In the genomic region with DNA sequence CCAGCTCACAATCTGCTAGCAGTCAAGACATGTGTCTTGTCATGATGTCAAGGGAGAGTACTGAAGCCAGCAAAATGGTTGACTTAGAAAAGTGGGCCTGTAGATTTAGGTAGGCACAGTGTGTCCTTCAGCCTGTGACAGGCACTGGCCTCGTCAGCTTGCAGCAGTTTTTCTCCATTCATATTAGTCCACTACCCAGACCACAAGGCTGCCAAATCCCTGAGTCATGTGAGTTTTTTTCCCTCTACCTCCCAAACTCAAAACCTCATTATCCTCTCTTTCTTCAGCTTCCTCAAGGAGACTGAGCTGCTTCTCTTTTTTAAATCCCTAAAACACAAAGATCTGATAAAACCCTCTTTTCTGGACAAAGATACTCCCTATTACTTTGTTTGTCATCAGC, we compare ENCODE assay signal across 16 cellular contexts.
A peak's percentile ranks its signal among the peaks of the same experiment; 100 is the strongest.
DNase-seq lines count a peak whose midpoint lies in the region; ATAC-seq and TF ChIP-seq lines count a peak whose summit lies in the region.
"Had no signal": no experiment of that assay in that cellular context is flagged by ENCODE, and none has a peak within 500 bp of the region (broad histone marks: within the 10 kb centered on the region; RNA-seq: fewer than 3 reads in every experiment).

No MANE protein-coding gene starts in this region.

- peak overlapping the region; percentile 60 for H2AFZ ChIP-seq in SK-N-SH (ENCODE audit: low read depth)
- no peak overlapping the region for H2AFZ ChIP-seq in smooth muscle cell (ENCODE audit: low read depth)

- no peak overlapping the region for H3K4me3 ChIP-seq in SK-N-SH (ENCODE audit: low read depth in 2 of 2, low read length in 1 of 2)
- no peak overlapping the region for H3K4me3 ChIP-seq in fibroblast of pulmonary artery (replicated peaks; ENCODE audit: low read depth, low read length)
- no peak overlapping the region for H3K4me3 ChIP-seq in smooth muscle cell

- H3K9me3 ChIP-seq in SK-N-SH, result no peaks in the 10 kb centered on the region
- H3K9me3 ChIP-seq in smooth muscle cell (replicated peaks; ENCODE audit: low read depth), result no peaks in the 10 kb centered on the region

- H3K79me2 ChIP-seq in SK-N-SH (ENCODE audit: insufficient read depth) (no peaks in the 10 kb centered on the region), smooth muscle cell (ENCODE audit: low read depth) (no peaks in the 10 kb centered on the region)

- H3K27ac ChIP-seq in SK-N-SH (ENCODE audit: low read depth in 2 of 2, low read length in 1 of 2) (no peak overlapping the region), smooth muscle cell (ENCODE audit: low read depth) (peak overlapping the region; percentile 80)

- CTCF ChIA-PET in SK-N-SH (lab: Yijun Ruan, JAX), result interaction anchor here (0.7 to 0.9 kb wide), 2 partner anchors 10 to 26 kb away, joined by 3 to 5 read pairs; no protein-coding TSS in a partner anchor

- H3K4me2 ChIP-seq in SK-N-SH (no peak overlapping the region), smooth muscle cell (peak overlapping the region; percentile 51)

- POLR2A ChIA-PET in SK-N-SH (lab: Yijun Ruan, JAX), result no interaction called here

- ATAC-seq in HG02571 (IDR thresholded peaks at IDR 0.05; ENCODE audit: unreplicated experiment), result no peak
- ATAC-seq: activated CD8-positive, alpha-beta memory T cell treated with anti-CD3 and anti-CD28 coated beads, Interleukin-2, amount 10 ng/mL, durations not matched to agents 7 days and 5 days had no signal

- no peak for TF ChIP-seq EP300 in SK-N-SH (IDR thresholded peaks at IDR 0.05; ENCODE audit: borderline replicate concordance in 1 of 2, low read depth in 1 of 2, low read length in 1 of 2)

- no peaks in the 10 kb centered on the region for H3K36me3 ChIP-seq in SK-N-SH (replicated peaks in 1 of 2; ENCODE audit: control insufficient read depth in 1 of 2, insufficient read depth in 2 of 2, low read length in 1 of 2)
- no peaks in the 10 kb centered on the region for H3K36me3 ChIP-seq in smooth muscle cell (ENCODE audit: low read depth)

- WGBS in SK-N-SH (ENCODE audit: low lambda C conversion rate), result 0% methylated on average over 1 of the region's 1 CpG
- WGBS in smooth muscle cell (ENCODE audit: low lambda C conversion rate), result 13% methylated on average over 1 of the region's 1 CpG

- peak; percentile 57 for DNase-seq in GM04504 (ENCODE audit: low read depth)
- DNase-seq in SK-N-SH, result no peak
- peak; percentile 38 for DNase-seq in fibroblast of pulmonary artery (ENCODE audit: low read depth)
- no peak for DNase-seq in smooth muscle cell (lab: John Stamatoyannopoulos, UW; ENCODE audit: unreplicated experiment)
- DNase-seq in hypothalamus (lab: John Stamatoyannopoulos, UW), result no peak
- DNase-seq in stimulated activated CD4-positive, alpha-beta T cell treated with anti-CD3 and anti-CD28 coated beads, Interleukin-12 subunit alpha, Interleukin-12 subunit beta, amount 100 ng/mL, for 4 hours, result no peak
- DNase-seq: activated CD8-positive, alpha-beta memory T cell treated with anti-CD3 and anti-CD28 coated beads, Interleukin-2, amount 10 ng/mL, durations not matched to agents 7 days and 5 days; activated naive CD4-positive, alpha-beta T cell; CD4-positive, alpha-beta T cell; central memory CD4-positive, alpha-beta T cell; KG1; kidney glomerular epithelial cell; NCI-H1436 treated with DMSO at 0.1 percent for 48 hours; NCI-H446 treated with DMSO at 0.1 percent for 48 hours; posterior cingulate gyrus had no signal

- H4K20me1 ChIP-seq in SK-N-SH (ENCODE audit: insufficient read depth), result no peaks in the 10 kb centered on the region
- H4K20me1 ChIP-seq in smooth muscle cell (ENCODE audit: low read depth), result no peaks in the 10 kb centered on the region

- H3K9ac ChIP-seq in SK-N-SH, result no peak overlapping the region
- peak overlapping the region; percentile 44 for H3K9ac ChIP-seq in smooth muscle cell (ENCODE audit: low read depth)

- H3K27me3 ChIP-seq in SK-N-SH (ENCODE audit: insufficient read depth) (no peaks in the 10 kb centered on the region; the same call in 1 of the 2 replicates), smooth muscle cell (ENCODE audit: low read depth) (peaks cover 7% of the 10 kb centered on the region)

- no peak for TF ChIP-seq RAD21 in SK-N-SH (IDR thresholded peaks at IDR 0.05; ENCODE audit: low read length)

- no peaks in the 10 kb centered on the region for H3F3A ChIP-seq in SK-N-SH (replicated peaks; ENCODE audit: insufficient read depth)
- no peaks in the 10 kb centered on the region for H3F3A ChIP-seq in smooth muscle cell (ENCODE audit: low read depth)

- H3K4me1 ChIP-seq in SK-N-SH (ENCODE audit: control insufficient read depth in 1 of 2, insufficient read depth in 2 of 2, low read depth in 1 of 2, low read length in 1 of 2), result no peaks in the 10 kb centered on the region
- H3K4me1 ChIP-seq in smooth muscle cell (ENCODE audit: low read depth), result peaks cover 13% of the 10 kb centered on the region

- TF ChIP-seq CTCF in SK-N-SH (IDR thresholded peaks at IDR 0.05) (no peak), fibroblast of pulmonary artery (IDR thresholded peaks at IDR 0.05; ENCODE audit: low read length, missing control alignments) (no peak), smooth muscle cell (IDR thresholded peaks at IDR 0.05; ENCODE audit: borderline replicate concordance, insufficient read depth, poor library complexity, severe bottlenecking) (no peak)

- H3K9me2 ChIP-seq in SK-N-SH, result no peaks in the 10 kb centered on the region

TF ChIP-seq in SK-N-SH, 30 proteins besides CTCF, POLR2A, EP300 and RAD21:
- TF ChIP-seq FOSL2 (IDR thresholded peaks at IDR 0.05; ENCODE audit: borderline replicate concordance, low read depth) (peak; percentile 14; the same call in 1 of the 2 replicates), JUND (IDR thresholded peaks at IDR 0.05) (0 out of 2 replicates have a peak, but pooled peaks have one; percentile 12), YY1 (IDR thresholded peaks at IDR 0.05; ENCODE audit: low read depth) (no peak), ELF1 (IDR thresholded peaks at IDR 0.05) (no peak), GABPA (IDR thresholded peaks at IDR 0.05; ENCODE audit: low read depth) (no peak), TCF12 (IDR thresholded peaks at IDR 0.05) (no peak), SMC3 (IDR thresholded peaks at IDR 0.05; ENCODE audit: low read depth, low read length) (no peak), POLR2AphosphoS5 (IDR thresholded peaks at IDR 0.05; ENCODE audit: low read depth, low read length) (no peak), SIN3A (IDR thresholded peaks at IDR 0.05; ENCODE audit: borderline replicate concordance, low read depth, low read length) (no peak), TEAD4 (IDR thresholded peaks at IDR 0.05; ENCODE audit: borderline replicate concordance, insufficient read depth) (no peak)
- TF ChIP-seq, protein P1, sequence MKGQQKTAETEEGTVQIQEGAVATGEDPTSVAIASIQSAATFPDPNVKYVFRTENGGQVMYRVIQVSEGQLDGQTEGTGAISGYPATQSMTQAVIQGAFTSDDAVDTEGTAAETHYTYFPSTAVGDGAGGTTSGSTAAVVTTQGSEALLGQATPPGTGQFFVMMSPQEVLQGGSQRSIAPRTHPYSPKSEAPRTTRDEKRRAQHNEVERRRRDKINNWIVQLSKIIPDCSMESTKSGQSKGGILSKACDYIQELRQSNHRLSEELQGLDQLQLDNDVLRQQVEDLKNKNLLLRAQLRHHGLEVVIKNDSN (IDR thresholded peaks at IDR 0.05; ENCODE audit: borderline replicate concordance, low read depth), result no peak
- TF ChIP-seq, protein P2, sequence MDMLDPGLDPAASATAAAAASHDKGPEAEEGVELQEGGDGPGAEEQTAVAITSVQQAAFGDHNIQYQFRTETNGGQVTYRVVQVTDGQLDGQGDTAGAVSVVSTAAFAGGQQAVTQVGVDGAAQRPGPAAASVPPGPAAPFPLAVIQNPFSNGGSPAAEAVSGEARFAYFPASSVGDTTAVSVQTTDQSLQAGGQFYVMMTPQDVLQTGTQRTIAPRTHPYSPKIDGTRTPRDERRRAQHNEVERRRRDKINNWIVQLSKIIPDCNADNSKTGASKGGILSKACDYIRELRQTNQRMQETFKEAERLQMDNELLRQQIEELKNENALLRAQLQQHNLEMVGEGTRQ (IDR thresholded peaks at IDR 0.05; ENCODE audit: borderline replicate concordance, low read depth, low read length), result no peak
- TF ChIP-seq, protein P3, sequence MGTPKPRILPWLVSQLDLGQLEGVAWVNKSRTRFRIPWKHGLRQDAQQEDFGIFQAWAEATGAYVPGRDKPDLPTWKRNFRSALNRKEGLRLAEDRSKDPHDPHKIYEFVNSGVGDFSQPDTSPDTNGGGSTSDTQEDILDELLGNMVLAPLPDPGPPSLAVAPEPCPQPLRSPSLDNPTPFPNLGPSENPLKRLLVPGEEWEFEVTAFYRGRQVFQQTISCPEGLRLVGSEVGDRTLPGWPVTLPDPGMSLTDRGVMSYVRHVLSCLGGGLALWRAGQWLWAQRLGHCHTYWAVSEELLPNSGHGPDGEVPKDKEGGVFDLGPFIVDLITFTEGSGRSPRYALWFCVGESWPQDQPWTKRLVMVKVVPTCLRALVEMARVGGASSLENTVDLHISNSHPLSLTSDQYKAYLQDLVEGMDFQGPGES (IDR thresholded peaks at IDR 0.05; ENCODE audit: low read depth, low read length), result no peak

Comparison
In these comparisons a context has a peak if more than half of its experiments do, and no peak if none do; other contexts are left out.
1. DNase-seq: peak in GM04504 (single experiment) and fibroblast of pulmonary artery (single experiment); none in SK-N-SH (single experiment), smooth muscle cell (single experiment), hypothalamus (0 of 51) and stimulated activated CD4-positive, alpha-beta T cell treated with anti-CD3 and anti-CD28 coated beads, Interleukin-12 subunit alpha, Interleukin-12 subunit beta, amount 100 ng/mL, for 4 hours (single experiment).